In the genomic region with DNA sequence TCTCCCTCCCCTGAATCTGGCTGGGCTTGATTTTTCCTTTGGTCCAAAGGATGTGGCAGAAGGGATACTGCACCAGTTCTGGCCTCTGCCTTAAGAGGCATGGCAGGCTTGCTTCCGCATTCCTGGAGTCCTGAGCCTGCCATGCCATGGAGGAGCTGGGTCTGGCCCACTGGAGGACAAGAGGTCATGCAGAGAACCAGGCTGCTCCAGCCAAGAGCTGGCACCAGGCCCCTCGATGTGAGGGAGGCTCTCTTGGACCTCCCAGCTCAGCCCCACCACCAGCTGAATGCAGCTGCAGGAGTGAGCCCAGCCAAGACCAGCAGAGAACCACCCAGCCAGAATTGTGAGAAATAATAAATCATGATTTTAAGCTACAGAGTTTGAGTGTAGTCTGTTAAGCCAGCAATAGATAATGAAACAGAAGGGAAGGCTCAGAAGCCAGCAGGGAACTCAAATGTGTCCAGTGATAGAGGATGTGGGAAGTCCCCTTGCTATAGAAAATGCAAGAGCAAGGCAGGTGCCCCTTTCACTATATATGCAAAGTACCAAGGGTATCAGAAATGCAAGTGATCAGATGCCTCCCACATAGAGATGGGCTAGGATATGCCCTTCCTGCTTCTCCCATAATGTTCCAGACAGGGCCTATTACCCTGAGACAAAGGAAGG, we compare ENCODE assay signal across 12 cellular contexts.
DNase-seq lines count a peak whose midpoint lies in the region; ATAC-seq, FAIRE-seq and TF ChIP-seq lines count a peak whose summit lies in the region.
"Had no signal": no experiment of that assay in that cellular context is flagged by ENCODE, and none has a peak within 500 bp of the region (broad histone marks: within the 10 kb centered on the region; RNA-seq: fewer than 3 reads in every experiment).

No MANE protein-coding gene starts in this region.

- no peak for TF ChIP-seq RAD21 in GM12878 (IDR thresholded peaks at IDR 0.05; ENCODE audit: insufficient read depth, low read depth, low read length)

- no peaks in the 10 kb centered on the region; the same call in 2 of the 3 replicates for H3K9me3 ChIP-seq in GM12878 (replicated peaks; ENCODE audit: control insufficient read depth, insufficient read depth, low read length)
- H3K9me3 ChIP-seq in upper lobe of left lung, result no peaks in the 10 kb centered on the region

- H3K27ac ChIP-seq in GM12878 (ENCODE audit: control insufficient read depth, insufficient read depth), result peak overlapping the region; percentile 67
- no peak overlapping the region for H3K27ac ChIP-seq in upper lobe of left lung

- DNase-seq in activated naive CD4-positive, alpha-beta T cell treated with anti-CD3 and anti-CD28 coated beads for 36 hours, result peak; percentile 39
- DNase-seq in activated naive CD4-positive, alpha-beta T cell (lab: John Stamatoyannopoulos, UW), result no peak
- DNase-seq in GM12878 (ENCODE audit: low read depth, low spot score), result peak; percentile 61
- peak in 1 of 2 donors; percentile 39 for DNase-seq in upper lobe of left lung
- no peak for DNase-seq in NCI-H345 treated with DMSO at 0.1 percent for 48 hours (lab: John Stamatoyannopoulos, UW; ENCODE audit: unreplicated experiment)
- DNase-seq: activated CD4-positive, alpha-beta T cell treated with anti-CD3 and anti-CD28 coated beads for 4 hours; cerebellar nuclear complex; occipital lobe had no signal

- H3K79me2 ChIP-seq in GM12878 (ENCODE audit: control insufficient read depth, insufficient read depth, low read length), result no peaks in the 10 kb centered on the region

- H3K36me3 ChIP-seq in GM12878 (ENCODE audit: control insufficient read depth in 2 of 2, insufficient read depth in 2 of 2, low read length in 1 of 2) (no peaks in the 10 kb centered on the region), upper lobe of left lung (no peaks in the 10 kb centered on the region)

- 0 out of 2 replicates have a peak overlapping the region, but pooled peaks have one; percentile 1 for H3K4me3 ChIP-seq in GM12878
- no peak overlapping the region for H3K4me3 ChIP-seq in upper lobe of left lung
- H3K4me3 ChIP-seq: K562 had no signal

- CTCF ChIA-PET in activated naive CD4-positive, alpha-beta T cell treated with anti-CD3 and anti-CD28 coated beads for 36 hours (lab: Charles Lee), result no interaction called here
- CTCF ChIA-PET in GM12878 (lab: Yijun Ruan, JAX), result interaction anchor here (0.6 to 1.2 kb wide), 7 partner anchors 8 to 143 kb away, joined by 3 to 4 read pairs (median 3); no protein-coding TSS in a partner anchor

- TF ChIP-seq EP300 in GM12878 (IDR thresholded peaks at IDR 0.05; ENCODE audit: borderline replicate concordance in 1 of 2, control insufficient read depth in 1 of 2, low read depth in 2 of 2, low read length in 2 of 2), result no peak
- TF ChIP-seq EP300 in upper lobe of left lung (IDR thresholded peaks at IDR 0.05), result no peak

- no TSS peak for BruUV-seq in GM12878 (replicated peaks; lab: Mats Ljungman, UMichigan)

- in situ Hi-C loops in GM12878 (cut with MboI), result no loop called here

- H3K27me3 ChIP-seq in GM12878 (replicated peaks in 1 of 2; ENCODE audit: control insufficient read depth in 2 of 2, insufficient read depth in 2 of 2, low read length in 1 of 2) (no peaks in the 10 kb centered on the region), upper lobe of left lung (no peaks in the 10 kb centered on the region)

- 0 out of 2 replicates have a peak overlapping the region, but pooled peaks have one; percentile 18 for H3K9ac ChIP-seq in GM12878 (ENCODE audit: control insufficient read depth, insufficient read depth, low read length)

- FAIRE-seq in GM12878 (lab: Jason Lieb, UNC), result no peak
- FAIRE-seq: K562 had no signal

- TF ChIP-seq CTCF in GM12878 (IDR thresholded peaks at IDR 0.05 in 2 of 3, conservative IDR thresholded peaks at IDR 0.05 in 1 of 3; ENCODE audit: control insufficient read depth in 2 of 3, extremely low read depth in 1 of 3, insufficient read depth in 1 of 3, low read depth in 3 of 3, low read length in 3 of 3), result no peak
- no peak for TF ChIP-seq CTCF in upper lobe of left lung (IDR thresholded peaks at IDR 0.05)

- no peaks in the 10 kb centered on the region for H3K36me3 Mint-ChIP-seq in activated naive CD4-positive, alpha-beta T cell treated with anti-CD3 and anti-CD28 coated beads for 36 hours (ENCODE audit: low read depth)

- peak overlapping the region; percentile 42 for H3K27ac Mint-ChIP-seq in activated naive CD4-positive, alpha-beta T cell treated with anti-CD3 and anti-CD28 coated beads for 36 hours

- no peak for TF ChIP-seq POLR2A in GM12878 (IDR thresholded peaks at IDR 0.05; ENCODE audit: low read depth, low read length)
- no peak for TF ChIP-seq POLR2A in upper lobe of left lung (IDR thresholded peaks at IDR 0.05)

- peak; percentile 42 for ATAC-seq in HG03045 (IDR thresholded peaks at IDR 0.05; ENCODE audit: unreplicated experiment)
- peak; percentile 78 for ATAC-seq in GM12878
- peak; percentile 19 to 47 for ATAC-seq in upper lobe of left lung (ENCODE audit: low FRiP score in 2 of 2)
- ATAC-seq in HG03520 (IDR thresholded peaks at IDR 0.05; ENCODE audit: unreplicated experiment), result no peak
- no peak for ATAC-seq in GM21723 (IDR thresholded peaks at IDR 0.05; ENCODE audit: unreplicated experiment)
- ATAC-seq: K562 had no signal

- H3K4me1 Mint-ChIP-seq in activated naive CD4-positive, alpha-beta T cell treated with anti-CD3 and anti-CD28 coated beads for 36 hours (ENCODE audit: low read depth), result peaks cover 58% of the 10 kb centered on the region

- peaks cover 62% of the 10 kb centered on the region for H3K4me1 ChIP-seq in GM12878 (ENCODE audit: control insufficient read depth, insufficient read depth, low read length)
- peaks cover 24 to 39% (median 30%) of the 10 kb centered on the region in 4 donors for H3K4me1 ChIP-seq in upper lobe of left lung

- POLR2A ChIA-PET in GM12878 (lab: Charles Lee), result interaction anchor here (0.6 to 1.6 kb wide), 6 partner anchors 9 to 73 kb away, joined by 3 to 5 read pairs (median 4); no protein-coding TSS in a partner anchor

- peak overlapping the region; percentile 80 for H3K4me2 ChIP-seq in GM12878 (ENCODE audit: control insufficient read depth, insufficient read depth)

- H4K20me1 ChIP-seq in GM12878 (ENCODE audit: control insufficient read depth, insufficient read depth), result no peaks in the 10 kb centered on the region

- intact Hi-C loops in activated naive CD4-positive, alpha-beta T cell treated with anti-CD3 and anti-CD28 coated beads for 36 hours (cut with micrococcal nuclease), result loop anchor here (1.0 kb wide), 1 partner anchor 8 kb away; no protein-coding TSS in a partner anchor
- intact Hi-C loops in GM12878 (cut with micrococcal nuclease; ENCODE audit: unreplicated experiment), result no loop called here

- no peaks in the 10 kb centered on the region for H3K9me3 Mint-ChIP-seq in activated naive CD4-positive, alpha-beta T cell treated with anti-CD3 and anti-CD28 coated beads for 36 hours

- RAD21 ChIA-PET in GM12878 (lab: Charles Lee; ENCODE audit: unreplicated experiment), result interaction anchor here (0.6 to 8.5 kb wide), 10 partner anchors 10 to 248 kb away, joined by 3 to 61 read pairs (median 5); no protein-coding TSS in a partner anchor

- H2AFZ ChIP-seq in GM12878 (ENCODE audit: control insufficient read depth, low read depth, low read length), result peak overlapping the region; percentile 30; the same call in 1 of the 2 replicates

- H3K4me3 Mint-ChIP-seq in activated naive CD4-positive, alpha-beta T cell treated with anti-CD3 and anti-CD28 coated beads for 36 hours, result no peak overlapping the region

- 55% methylated on average over 2 of the region's 2 CpGs for WGBS in GM12878 (ENCODE audit: insufficient coverage, insufficient replicate concordance, low lambda C conversion rate, missing lambda C conversion rate)
- WGBS in upper lobe of left lung, 2 donors, result 71 to 76% methylated on average over 2 of the region's 2 CpGs

- SMC1A ChIA-PET in GM12878 (lab: Charles Lee; ENCODE audit: uncharacterized antibody, unreplicated experiment), result interaction anchor here (0.6 to 6.0 kb wide), 18 partner anchors 8 to 224 kb away, joined by 3 to 39 read pairs (median 4); no protein-coding TSS in a partner anchor

- H3K27me3 Mint-ChIP-seq in activated naive CD4-positive, alpha-beta T cell treated with anti-CD3 and anti-CD28 coated beads for 36 hours (ENCODE audit: low read depth), result no peaks in the 10 kb centered on the region

TF ChIP-seq in GM12878, 131 proteins besides CTCF, POLR2A, EP300 and RAD21 (continues in another document):
- TF ChIP-seq POU2F2 (IDR thresholded peaks at IDR 0.05; ENCODE audit: borderline replicate concordance, low read depth, low read length) (peak; percentile 87), GABPA (IDR thresholded peaks at IDR 0.05; ENCODE audit: low read depth) (no peak), KLF5 (IDR thresholded peaks at IDR 0.05; ENCODE audit: partially characterized antibody) (no peak), NBN (IDR thresholded peaks at IDR 0.05) (no peak), NFYA (IDR thresholded peaks at IDR 0.05; ENCODE audit: borderline replicate concordance, low read depth, low read length) (no peak), ATF7 (IDR thresholded peaks at IDR 0.05; ENCODE audit: low read depth) (no peak), SREBF2 (IDR thresholded peaks at IDR 0.05; ENCODE audit: low read length) (no peak), EED (IDR thresholded peaks at IDR 0.05; ENCODE audit: low read depth) (peak; percentile 52; the same call in 1 of the 2 replicates)
- TF ChIP-seq, protein P1, sequence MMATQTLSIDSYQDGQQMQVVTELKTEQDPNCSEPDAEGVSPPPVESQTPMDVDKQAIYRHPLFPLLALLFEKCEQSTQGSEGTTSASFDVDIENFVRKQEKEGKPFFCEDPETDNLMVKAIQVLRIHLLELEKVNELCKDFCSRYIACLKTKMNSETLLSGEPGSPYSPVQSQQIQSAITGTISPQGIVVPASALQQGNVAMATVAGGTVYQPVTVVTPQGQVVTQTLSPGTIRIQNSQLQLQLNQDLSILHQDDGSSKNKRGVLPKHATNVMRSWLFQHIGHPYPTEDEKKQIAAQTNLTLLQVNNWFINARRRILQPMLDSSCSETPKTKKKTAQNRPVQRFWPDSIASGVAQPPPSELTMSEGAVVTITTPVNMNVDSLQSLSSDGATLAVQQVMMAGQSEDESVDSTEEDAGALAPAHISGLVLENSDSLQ (IDR thresholded peaks at IDR 0.05), result no peak
- TF ChIP-seq, protein P2, sequence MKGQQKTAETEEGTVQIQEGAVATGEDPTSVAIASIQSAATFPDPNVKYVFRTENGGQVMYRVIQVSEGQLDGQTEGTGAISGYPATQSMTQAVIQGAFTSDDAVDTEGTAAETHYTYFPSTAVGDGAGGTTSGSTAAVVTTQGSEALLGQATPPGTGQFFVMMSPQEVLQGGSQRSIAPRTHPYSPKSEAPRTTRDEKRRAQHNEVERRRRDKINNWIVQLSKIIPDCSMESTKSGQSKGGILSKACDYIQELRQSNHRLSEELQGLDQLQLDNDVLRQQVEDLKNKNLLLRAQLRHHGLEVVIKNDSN (IDR thresholded peaks at IDR 0.05; ENCODE audit: borderline replicate concordance, extremely low read length, insufficient read depth, low read depth, low read length), result no peak

Comparison
In these comparisons a context has a peak if more than half of its experiments do, and no peak if none do; other contexts are left out.
1. DNase-seq: peak in activated naive CD4-positive, alpha-beta T cell treated with anti-CD3 and anti-CD28 coated beads for 36 hours (single experiment) and GM12878 (single experiment); none in activated naive CD4-positive, alpha-beta T cell (0 of 4) and NCI-H345 treated with DMSO at 0.1 percent for 48 hours (single experiment).
2. ATAC-seq: peak in HG03045 (single experiment), GM12878 (single experiment) and upper lobe of left lung (2 of 2); none in HG03520 (single experiment) and GM21723 (single experiment).